Comparison of ENCODE assay signal across 8 cellular contexts in the genomic region with DNA sequence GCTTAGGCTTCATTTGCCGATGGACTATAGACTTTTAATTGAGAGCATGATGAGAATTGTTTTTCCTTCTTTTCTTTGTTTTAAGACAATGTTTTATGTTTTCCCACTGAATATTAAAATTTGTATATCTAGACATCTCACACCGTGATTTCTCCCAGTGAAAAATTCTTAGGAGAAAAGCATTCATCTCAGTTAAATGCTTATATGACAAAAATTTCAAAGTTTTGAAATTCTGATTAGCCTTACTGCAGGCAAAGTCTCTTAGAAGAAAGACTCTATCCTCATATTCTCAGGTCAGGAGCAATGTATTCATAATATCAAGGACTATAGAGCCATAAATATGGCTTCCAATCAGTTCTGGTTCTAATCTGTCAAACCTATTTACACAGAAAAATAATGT.
"Had no signal": no experiment of that assay in that cellular context is flagged by ENCODE, and none has a peak within 500 bp of the region (broad histone marks: within the 10 kb centered on the region; RNA-seq: fewer than 3 reads in every experiment).

No MANE protein-coding gene starts in this region.

- FAIRE-seq: G401.6, GM12878, GM12891, GM12892, GM18507, GM19239 had no signal

- ATAC-seq: GM12878 had no signal

- H3K4me3 ChIP-seq: GM12878 had no signal

- DNase-seq: GDM1, GF-D8 had no signal
